Comparison of ENCODE assay signal across 12 cellular contexts in genomic region chr11:80899381-80899780, GRCh38.
DNase-seq lines count a peak whose midpoint lies in the region; ATAC-seq, FAIRE-seq and TF ChIP-seq lines count a peak whose summit lies in the region.
"Had no signal": no experiment of that assay in that cellular context is flagged by ENCODE, and none has a peak within 500 bp of the region (broad histone marks: within the 10 kb centered on the region; RNA-seq: fewer than 3 reads in every experiment).

No MANE protein-coding gene starts in this region.

- H2AFZ ChIP-seq in ACC112 (ENCODE audit: low read length, unreplicated experiment), result peak overlapping the region; percentile 21

- POLR2A ChIA-PET in T-cell (lab: Charles Lee), result no interaction called here

- H3K4me3 Mint-ChIP-seq in T-cell (no peak overlapping the region), progenitor cell of endocrine pancreas (ENCODE audit: low read depth) (no peak overlapping the region)
- H3K4me3 Mint-ChIP-seq: activated T-helper 1 cell treated with anti-CD3 and anti-CD28 coated beads, Interleukin-12 subunit alpha, Interleukin-12 subunit beta, Interleukin-2, Interleukin-4 antibody, amounts not matched to agents 30 ng/mL and 10 ng/mL and 1 ng/mL, durations not matched to agents 14 hours and 24 hours and 36 hours; nephron progenitor cell; stimulated activated naive CD8-positive, alpha-beta T cell treated with anti-CD3 and anti-CD28 coated beads, Interleukin-15, amount 100 ng/mL, for 72 hours had no signal

- no peak for TF ChIP-seq POLR2A in H54 (IDR thresholded peaks at IDR 0.05; ENCODE audit: low read depth, low read length)

- H3K9me3 Mint-ChIP-seq in T-cell, result peaks cover 10 to 22% (median 22%) of the 10 kb centered on the region in 3 donors
- H3K9me3 Mint-ChIP-seq in progenitor cell of endocrine pancreas (ENCODE audit: low read depth), result peaks cover 15% of the 10 kb centered on the region

- no peak overlapping the region for H3K27ac Mint-ChIP-seq in T-cell
- H3K27ac Mint-ChIP-seq in progenitor cell of endocrine pancreas, result no peak overlapping the region
- H3K27ac Mint-ChIP-seq: activated T-helper 1 cell treated with anti-CD3 and anti-CD28 coated beads, Interleukin-12 subunit alpha, Interleukin-12 subunit beta, Interleukin-2, Interleukin-4 antibody, amounts not matched to agents 30 ng/mL and 10 ng/mL and 1 ng/mL, durations not matched to agents 14 hours and 24 hours and 36 hours; nephron progenitor cell; stimulated activated naive CD8-positive, alpha-beta T cell treated with anti-CD3 and anti-CD28 coated beads, Interleukin-15, amount 100 ng/mL, for 72 hours had no signal

- H3K27me3 Mint-ChIP-seq in T-cell, result no peaks in the 10 kb centered on the region
- no peaks in the 10 kb centered on the region for H3K27me3 Mint-ChIP-seq in progenitor cell of endocrine pancreas
- H3K27me3 Mint-ChIP-seq: stimulated activated naive CD8-positive, alpha-beta T cell treated with anti-CD3 and anti-CD28 coated beads, Interleukin-15, amount 100 ng/mL, for 72 hours had no signal

- no peak overlapping the region; the same call in 1 of the 2 replicates for H3K4me3 ChIP-seq in ACC112 (ENCODE audit: low read depth, low read length)
- H3K4me3 ChIP-seq in choroid plexus epithelial cell (ENCODE audit: low read depth, low read length), result no peak overlapping the region
- H3K4me3 ChIP-seq in effector memory CD4-positive, alpha-beta T cell (ENCODE audit: insufficient read depth, low read depth, low read length, poor library complexity, severe bottlenecking), result no peak overlapping the region

- H3K4me1 Mint-ChIP-seq in T-cell, result no peaks in the 10 kb centered on the region
- no peaks in the 10 kb centered on the region for H3K4me1 Mint-ChIP-seq in progenitor cell of endocrine pancreas (ENCODE audit: low read depth)
- H3K4me1 Mint-ChIP-seq: nephron progenitor cell; stimulated activated naive CD8-positive, alpha-beta T cell treated with anti-CD3 and anti-CD28 coated beads, Interleukin-15, amount 100 ng/mL, for 72 hours had no signal

- no peaks in the 10 kb centered on the region for H3K9me3 ChIP-seq in effector memory CD4-positive, alpha-beta T cell (ENCODE audit: control insufficient read depth, low read length)

- DNase-seq in H54 (ENCODE audit: insufficient read length, low spot score), result no peak
- DNase-seq in NCI-H446 (lab: John Stamatoyannopoulos, UW), result peak; percentile 15 to 81
- peak; percentile 61 for DNase-seq in choroid plexus epithelial cell (ENCODE audit: low read depth)
- DNase-seq in T-cell, result no peak
- no peak for DNase-seq in effector memory CD4-positive, alpha-beta T cell
- DNase-seq in cortex of kidney (lab: John Stamatoyannopoulos, UW), result no peak
- DNase-seq in progenitor cell of endocrine pancreas (ENCODE audit: low spot score, unreplicated experiment), result no peak
- DNase-seq: KG1; nephron progenitor cell; stimulated activated naive CD8-positive, alpha-beta T cell treated with anti-CD3 and anti-CD28 coated beads, Interleukin-15, amount 100 ng/mL, for 72 hours had no signal

- H3K36me3 Mint-ChIP-seq in T-cell, result no peaks in the 10 kb centered on the region
- no peaks in the 10 kb centered on the region for H3K36me3 Mint-ChIP-seq in progenitor cell of endocrine pancreas (ENCODE audit: insufficient read depth)

- H3K27me3 ChIP-seq in ACC112 (ENCODE audit: insufficient read depth, low read length), result no peaks in the 10 kb centered on the region
- no peaks in the 10 kb centered on the region for H3K27me3 ChIP-seq in effector memory CD4-positive, alpha-beta T cell (replicated peaks; ENCODE audit: control insufficient read depth, insufficient read depth, low read length, poor library complexity, severe bottlenecking)

- peak; percentile 78 for FAIRE-seq in H54 (lab: Jason Lieb, UNC)

- no peaks in the 10 kb centered on the region for H3K79me2 ChIP-seq in ACC112 (ENCODE audit: control insufficient read depth, insufficient read depth, low read length, unreplicated experiment)

- H3K27ac ChIP-seq in ACC112 (ENCODE audit: low read depth, low read length), result peak overlapping the region; percentile 56
- H3K27ac ChIP-seq in effector memory CD4-positive, alpha-beta T cell (ENCODE audit: insufficient read depth, low read length, poor library complexity, severe bottlenecking), result no peak overlapping the region

- ATAC-seq in T-cell (replicated peaks in 1 of 4), result no peak
- ATAC-seq: stimulated activated naive CD8-positive, alpha-beta T cell treated with anti-CD3 and anti-CD28 coated beads, Interleukin-15, amount 100 ng/mL, for 72 hours had no signal

- CTCF ChIA-PET in T-cell (lab: Charles Lee), result no interaction called here

- no peak for TF ChIP-seq CTCF in choroid plexus epithelial cell (conservative IDR thresholded peaks at IDR 0.05; ENCODE audit: low read depth, low read length)
- TF ChIP-seq CTCF in progenitor cell of endocrine pancreas (IDR thresholded peaks at IDR 0.05; ENCODE audit: unreplicated experiment), result no peak

- no peaks in the 10 kb centered on the region for H3K36me3 ChIP-seq in ACC112 (ENCODE audit: insufficient read depth, low read length)
- no peaks in the 10 kb centered on the region for H3K36me3 ChIP-seq in effector memory CD4-positive, alpha-beta T cell (ENCODE audit: control insufficient read depth, insufficient read depth, low read length)

- peaks cover 19% of the 10 kb centered on the region for H3K4me1 ChIP-seq in ACC112 (ENCODE audit: control insufficient read depth, insufficient read depth, low read length, unreplicated experiment)
- no peaks in the 10 kb centered on the region for H3K4me1 ChIP-seq in effector memory CD4-positive, alpha-beta T cell (ENCODE audit: control insufficient read depth, insufficient read depth, low read length, poor library complexity, severe bottlenecking)

Comparison
In these comparisons a context has a peak if more than half of its experiments do, and no peak if none do; other contexts are left out.
1. DNase-seq: peak in NCI-H446 (2 of 2) and choroid plexus epithelial cell (single experiment); none in H54 (single experiment), T-cell (0 of 34), effector memory CD4-positive, alpha-beta T cell (0 of 3), cortex of kidney (single experiment) and progenitor cell of endocrine pancreas (single experiment).